9 cellular contexts compared by ENCODE assay signal in genomic region chr3:129045675-129046036, GRCh38. TPM values are rescaled to one million over a fixed set of nuclear protein-coding genes. Genes with fewer than 3 reads are reported as not detected.
A peak's percentile ranks its signal among the peaks of the same experiment; 100 is the strongest.
DNase-seq lines count a peak whose midpoint lies in the region; ATAC-seq and TF ChIP-seq lines count a peak whose summit lies in the region.
"Had no signal": no experiment of that assay in that cellular context is flagged by ENCODE, and none has a peak within 500 bp of the region (broad histone marks: within the 10 kb centered on the region; RNA-seq: fewer than 3 reads in every experiment).

No MANE protein-coding gene starts in this region.

- H3K27ac ChIP-seq in CD8-positive, alpha-beta T cell (ENCODE audit: low read depth, low read length): no peak overlapping the region
- no peak overlapping the region for H3K27ac ChIP-seq in sigmoid colon

- peak overlapping the region; percentile 73 for H3K4me3 Mint-ChIP-seq in CD8-positive, alpha-beta T cell
- peak overlapping the region; percentile 39 for H3K4me3 Mint-ChIP-seq in activated CD4-positive, alpha-beta memory T cell treated with anti-CD3 and anti-CD28 coated beads for 36 hours

- H3K9me3 Mint-ChIP-seq in CD8-positive, alpha-beta T cell: peaks cover 7% of the 10 kb centered on the region
- peaks cover 7% of the 10 kb centered on the region for H3K9me3 Mint-ChIP-seq in activated CD4-positive, alpha-beta memory T cell treated with anti-CD3 and anti-CD28 coated beads for 36 hours

- TF ChIP-seq CTCF in CD8-positive, alpha-beta T cell (IDR thresholded peaks at IDR 0.05): no peak
- no peak for TF ChIP-seq CTCF in sigmoid colon (IDR thresholded peaks at IDR 0.05)

- no peak for TF ChIP-seq EP300 in sigmoid colon (IDR thresholded peaks at IDR 0.05)

- H3K9me3 ChIP-seq in CD8-positive, alpha-beta T cell (ENCODE audit: low read length): no peaks in the 10 kb centered on the region
- no peaks in the 10 kb centered on the region for H3K9me3 ChIP-seq in sigmoid colon

- H3K4me1 ChIP-seq in CD8-positive, alpha-beta T cell (ENCODE audit: insufficient read depth, low read length): peaks cover 8% of the 10 kb centered on the region
- H3K4me1 ChIP-seq in sigmoid colon: peaks cover 0 to 11% (median 9%) of the 10 kb centered on the region in 4 donors

- no peaks in the 10 kb centered on the region for H3K27me3 ChIP-seq in CD8-positive, alpha-beta T cell (ENCODE audit: insufficient read depth, low read length)
- H3K27me3 ChIP-seq in sigmoid colon: peaks cover 7 to 33% (median 22%) of the 10 kb centered on the region in 3 donors

- peak overlapping the region; percentile 50 for H3K4me3 ChIP-seq in CD8-positive, alpha-beta T cell (ENCODE audit: low read depth, low read length)
- peak overlapping the region in 3 of 4 donors; percentile 22 to 29 (median 24) for H3K4me3 ChIP-seq in sigmoid colon

- CTCF ChIA-PET in CD8-positive, alpha-beta T cell (lab: Charles Lee): interaction anchor here (1.0 to 5.8 kb wide), 3 partner anchors 8 to 74 kb away, joined by 4 to 18 read pairs (median 4); no protein-coding TSS in a partner anchor
- CTCF ChIA-PET in activated CD4-positive, alpha-beta memory T cell treated with anti-CD3 and anti-CD28 coated beads for 36 hours (lab: Charles Lee): interaction anchor here (1.0 to 1.8 kb wide), 7 partner anchors 18 to 208 kb away, joined by 3 to 8 read pairs (median 4); partner anchors contain the start of gene COPG1

- H3K36me3 Mint-ChIP-seq in CD8-positive, alpha-beta T cell: no peaks in the 10 kb centered on the region
- H3K36me3 Mint-ChIP-seq in activated CD4-positive, alpha-beta memory T cell treated with anti-CD3 and anti-CD28 coated beads for 36 hours: peaks cover 3% of the 10 kb centered on the region

- 4 to 18% methylated on average over 43 of the region's 43 CpGs for WGBS in sigmoid colon, 2 donors

- ATAC-seq in CD8-positive, alpha-beta T cell: peak; percentile 85

- peaks cover 11% of the 10 kb centered on the region for H3K27me3 Mint-ChIP-seq in CD8-positive, alpha-beta T cell (ENCODE audit: low read depth)
- H3K27me3 Mint-ChIP-seq in activated CD4-positive, alpha-beta memory T cell treated with anti-CD3 and anti-CD28 coated beads for 36 hours: peaks cover 8% of the 10 kb centered on the region

- H3K36me3 ChIP-seq in CD8-positive, alpha-beta T cell (ENCODE audit: insufficient read depth, low read length): no peaks in the 10 kb centered on the region
- H3K36me3 ChIP-seq in sigmoid colon: no peaks in the 10 kb centered on the region

- intact Hi-C loops in CD8-positive, alpha-beta T cell (cut with DNase I, micrococcal nuclease): no loop called here
- intact Hi-C loops in activated CD4-positive, alpha-beta memory T cell treated with anti-CD3 and anti-CD28 coated beads for 36 hours (cut with micrococcal nuclease): no loop called here
- intact Hi-C loops in sigmoid colon (cut with DNase I): no loop called here
- intact Hi-C loops in head of caudate nucleus (cut with DNase I): no loop called here

- POLR2A ChIA-PET in CD8-positive, alpha-beta T cell (lab: Charles Lee): no interaction called here
- POLR2A ChIA-PET in activated CD4-positive, alpha-beta memory T cell treated with anti-CD3 and anti-CD28 coated beads for 36 hours (lab: Charles Lee): no interaction called here

- H3K4me1 Mint-ChIP-seq in CD8-positive, alpha-beta T cell (ENCODE audit: low read depth): peaks cover 2% of the 10 kb centered on the region
- peaks cover 4% of the 10 kb centered on the region for H3K4me1 Mint-ChIP-seq in activated CD4-positive, alpha-beta memory T cell treated with anti-CD3 and anti-CD28 coated beads for 36 hours (ENCODE audit: low read depth)

- no peak overlapping the region for H3K27ac Mint-ChIP-seq in CD8-positive, alpha-beta T cell
- H3K27ac Mint-ChIP-seq in activated CD4-positive, alpha-beta memory T cell treated with anti-CD3 and anti-CD28 coated beads for 36 hours: no peak overlapping the region

- no peak for TF ChIP-seq POLR2A in erythroblast (IDR thresholded peaks at IDR 0.05; ENCODE audit: low read length)
- TF ChIP-seq POLR2A in sigmoid colon (IDR thresholded peaks at IDR 0.05): no peak

- DNase-seq in CD8-positive, alpha-beta T cell: peak in 5 of 7 experiments; percentile 25 to 72 (median 41)
- peak; percentile 61 for DNase-seq in activated CD4-positive, alpha-beta memory T cell treated with anti-CD3 and anti-CD28 coated beads for 36 hours
- DNase-seq in erythroblast (lab: John Stamatoyannopoulos, UW): peak; percentile 54 to 70
- peak; percentile 65 for DNase-seq in sigmoid colon
- DNase-seq in UCSD-AML1 (lab: John Stamatoyannopoulos, UW; ENCODE audit: unreplicated experiment): no peak
- DNase-seq in head of caudate nucleus: no peak
- DNase-seq in NCI-H1105 (lab: John Stamatoyannopoulos, UW): no peak
- no peak for DNase-seq in NK-92 treated with Interleukin-12 subunit alpha and Interleukin-12 subunit beta, amount 100 ng/mL, for 24 hours (lab: John Stamatoyannopoulos, UW)
- DNase-seq: hippocampal formation had no signal

RNA-seq across cellular contexts. Expression of gene GP9, which starts 14.9 kb away (rescaled TPM):
- not detected for total RNA-seq in CD8-positive, alpha-beta T cell
- not detected for total RNA-seq in activated CD4-positive, alpha-beta memory T cell treated with anti-CD3 and anti-CD28 coated beads for 36 hours
- total RNA-seq in sigmoid colon: not detected
- polyA plus RNA-seq in sigmoid colon: under 1 TPM in 1 of 3 donors, not detected in 2; 0.26 TPM

RNA-seq across cellular contexts. Expression of gene EFCC1, which starts 44.6 kb away (rescaled TPM):
- total RNA-seq in CD8-positive, alpha-beta T cell: under 1 TPM; 0.17 to 0.24 TPM
- under 1 TPM; 0.12 to 0.24 TPM for total RNA-seq in activated CD4-positive, alpha-beta memory T cell treated with anti-CD3 and anti-CD28 coated beads for 36 hours
- 10 to 100 TPM in 1 of 4 donors, 1 to 10 TPM in 3; 4.6 to 15.0 (median 5.3) TPM for total RNA-seq in sigmoid colon
- polyA plus RNA-seq in sigmoid colon: 1 to 10 TPM in 2 of 3 donors, under 1 TPM in 1; 0.46 to 2.4 (median 1.9) TPM

RNA-seq across cellular contexts. Expression of gene CFAP92, which starts 51.8 kb away (rescaled TPM):
- under 1 TPM; 0.60 to 0.75 TPM for total RNA-seq in CD8-positive, alpha-beta T cell
- under 1 TPM in 1 of 2 experiments, not detected in 1; 0.24 TPM for total RNA-seq in activated CD4-positive, alpha-beta memory T cell treated with anti-CD3 and anti-CD28 coated beads for 36 hours
- total RNA-seq in sigmoid colon: under 1 TPM in 3 of 4 donors, not detected in 1; under 0.01 to 0.83 (median 0.33) TPM
- polyA plus RNA-seq in sigmoid colon: 1 to 10 TPM in 1 of 3 donors, under 1 TPM in 1, not detected in 1; 0.61 to 1.2 TPM

Comparison
In these comparisons a context has a peak if more than half of its experiments do, and no peak if none do; other contexts are left out.
1. DNase-seq: peak in CD8-positive, alpha-beta T cell (5 of 7), activated CD4-positive, alpha-beta memory T cell treated with anti-CD3 and anti-CD28 coated beads for 36 hours (single experiment), erythroblast (2 of 2) and sigmoid colon (single experiment); none in UCSD-AML1 (single experiment), head of caudate nucleus (0 of 42), NCI-H1105 (single experiment) and NK-92 treated with Interleukin-12 subunit alpha and Interleukin-12 subunit beta, amount 100 ng/mL, for 24 hours (single experiment).
2. RNA of gene EFCC1, which starts 44.6 kb away (total RNA-seq): 4.6 to 15.0 TPM in sigmoid colon; 0.17 to 0.24 TPM in CD8-positive, alpha-beta T cell and 0.12 to 0.24 TPM in activated CD4-positive, alpha-beta memory T cell treated with anti-CD3 and anti-CD28 coated beads for 36 hours; every median in the first group is over 4 times any median in the second.